ENCODE assay signal across 17 cellular contexts in the genomic region with DNA sequence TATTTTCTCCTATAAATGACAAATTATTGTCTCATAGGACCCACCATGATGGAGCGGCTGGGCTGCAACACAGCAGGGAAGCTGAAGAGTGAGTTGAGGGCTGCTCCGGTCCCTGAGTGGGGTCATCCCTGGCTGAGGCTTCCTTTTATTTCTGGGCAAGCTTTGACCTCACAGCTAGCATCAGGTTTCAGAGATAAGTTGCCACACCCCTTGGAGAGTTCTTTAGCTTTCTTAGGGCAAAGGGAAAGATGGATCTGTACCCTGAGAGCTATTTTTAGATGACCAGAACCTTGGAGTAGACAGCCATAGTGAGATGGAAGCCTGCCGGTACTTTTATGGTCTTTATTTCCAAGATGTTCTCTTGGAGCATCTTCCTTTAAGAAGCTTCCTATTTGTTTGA. TPM values are rescaled to one million over a fixed set of nuclear protein-coding genes. Genes with fewer than 3 reads are reported as not detected.
DNase-seq lines count a peak whose midpoint lies in the region; ATAC-seq and TF ChIP-seq lines count a peak whose summit lies in the region.
"Had no signal": no experiment of that assay in that cellular context is flagged by ENCODE, and none has a peak within 500 bp of the region (broad histone marks: within the 10 kb centered on the region; RNA-seq: fewer than 3 reads in every experiment).

No MANE protein-coding gene starts in this region.

- TF ChIP-seq CTCF in psoas muscle (IDR thresholded peaks at IDR 0.05) (no peak), ascending aorta (IDR thresholded peaks at IDR 0.05) (no peak), glutamatergic neuron (IDR thresholded peaks at IDR 0.05; ENCODE audit: partially characterized antibody, unreplicated experiment) (no peak)

- H3K4me1 ChIP-seq in psoas muscle = peaks cover 27% of the 10 kb centered on the region
- peaks cover 0 to 9% (median 5%) of the 10 kb centered on the region in 3 donors for H3K4me1 ChIP-seq in skeletal muscle tissue (ENCODE audit: control insufficient read depth in 3 of 3, insufficient read depth in 3 of 3, low read length in 3 of 3)
- H3K4me1 ChIP-seq in ascending aorta = no peaks in the 10 kb centered on the region
- H3K4me1 ChIP-seq: HAP-1 had no signal

- H3K36me3 Mint-ChIP-seq in glutamatergic neuron (ENCODE audit: unreplicated experiment) = no peaks in the 10 kb centered on the region
- H3K36me3 Mint-ChIP-seq: CD4-positive, alpha-beta memory T cell had no signal

- H3K36me3 ChIP-seq in psoas muscle (ENCODE audit: insufficient read depth in 1 of 2, low read depth in 1 of 2) = no peaks in the 10 kb centered on the region
- H3K36me3 ChIP-seq in skeletal muscle tissue (ENCODE audit: control insufficient read depth in 3 of 3, insufficient read depth in 3 of 3, low read length in 3 of 3) = peaks cover 0 to 6% (median 6%) of the 10 kb centered on the region in 3 donors
- no peaks in the 10 kb centered on the region for H3K36me3 ChIP-seq in ascending aorta
- H3K36me3 ChIP-seq: HAP-1 had no signal

- H3K9ac ChIP-seq in skeletal muscle tissue (ENCODE audit: low read depth in 1 of 3, low read length in 3 of 3) = peak overlapping the region; percentile 71 to 79 (median 73)

- DNase-seq in myocyte (ENCODE audit: low read depth) (peak; percentile 57), psoas muscle (no peak), NCI-H524 treated with DMSO at 0.1 percent for 48 hours (lab: John Stamatoyannopoulos, UW) (no peak), ascending aorta (ENCODE audit: low spot score in 2 of 2) (no peak), glutamatergic neuron (no peak)
- DNase-seq: C1 segment of cervical spinal cord; Calu3; CD4-positive, alpha-beta memory T cell; COR-L47; DND-41; GOT3; HFFc6 had no signal

- no peak overlapping the region for H3K4me3 Mint-ChIP-seq in glutamatergic neuron (ENCODE audit: unreplicated experiment)
- H3K4me3 Mint-ChIP-seq: CD4-positive, alpha-beta memory T cell; HFFc6 had no signal

- intact Hi-C loops in psoas muscle (cut with DNase I) (no loop called here), ascending aorta (cut with DNase I) (no loop called here)

- no peaks in the 10 kb centered on the region for H3K27me3 Mint-ChIP-seq in glutamatergic neuron (ENCODE audit: unreplicated experiment)

- WGBS in psoas muscle, 3 donors = 30 to 53% (median 51%) methylated on average over 3 of the region's 3 CpGs

- H3K27ac ChIP-seq in psoas muscle (peak overlapping the region; percentile 86), skeletal muscle tissue (ENCODE audit: low read depth, low read length) (peak overlapping the region; percentile 77), ascending aorta (no peak overlapping the region)

- no peak overlapping the region for H3K27ac Mint-ChIP-seq in glutamatergic neuron (ENCODE audit: unreplicated experiment)
- H3K27ac Mint-ChIP-seq: CD4-positive, alpha-beta memory T cell; HFFc6 had no signal

- no peaks in the 10 kb centered on the region for H3K9me3 ChIP-seq in psoas muscle
- no peaks in the 10 kb centered on the region for H3K9me3 ChIP-seq in skeletal muscle tissue (ENCODE audit: control insufficient read depth in 3 of 3, low read length in 3 of 3)
- no peaks in the 10 kb centered on the region for H3K9me3 ChIP-seq in ascending aorta
- H3K9me3 ChIP-seq: HAP-1 had no signal

- H3K9me3 Mint-ChIP-seq in glutamatergic neuron (ENCODE audit: unreplicated experiment) = no peaks in the 10 kb centered on the region
- H3K9me3 Mint-ChIP-seq: CD4-positive, alpha-beta memory T cell had no signal

- H3K4me3 ChIP-seq in psoas muscle = peak overlapping the region; percentile 62
- H3K4me3 ChIP-seq in skeletal muscle tissue (ENCODE audit: low read length in 3 of 3) = peak overlapping the region; percentile 63 to 77 (median 73)
- no peak overlapping the region for H3K4me3 ChIP-seq in ascending aorta
- H3K4me3 ChIP-seq: HAP-1 had no signal

- H3K27me3 ChIP-seq in psoas muscle (ENCODE audit: insufficient read depth in 3 of 3, low read length in 2 of 3) (no peaks in the 10 kb centered on the region), skeletal muscle tissue (ENCODE audit: control insufficient read depth in 3 of 3, insufficient read depth in 3 of 3, low read length in 3 of 3) (no peaks in the 10 kb centered on the region), ascending aorta (no peaks in the 10 kb centered on the region)

- peak; percentile 22 to 75 (median 69) for ATAC-seq in psoas muscle

- peaks cover 2% of the 10 kb centered on the region for H3K4me1 Mint-ChIP-seq in glutamatergic neuron (ENCODE audit: low read depth, unreplicated experiment)
- H3K4me1 Mint-ChIP-seq: CD4-positive, alpha-beta memory T cell had no signal

RNA-seq across cellular contexts. Expression of a gene that starts 11.5 kb away (rescaled TPM):
- 391 and 635 TPM in 2 replicates for total RNA-seq in myocyte
- 354 TPM for polyA plus RNA-seq in myocyte (2012)
- 1,000 to 10,000 TPM; 2,801 to 9,971 (median 3,746) TPM for total RNA-seq in psoas muscle
- polyA plus RNA-seq in psoas muscle = 1,000 to 10,000 TPM; 2,439 to 6,609 (median 5,589) TPM
- 6,507 TPM for total RNA-seq in skeletal muscle tissue
- not detected for total RNA-seq in ascending aorta
- not detected for total RNA-seq in glutamatergic neuron (ENCODE audit: unreplicated experiment)
- total RNA-seq: A172; A673; Calu3; CD4-positive, alpha-beta memory T cell; HFFc6 had no signal
- polyA plus RNA-seq: BJ; CD4-positive, alpha-beta memory T cell had no signal

Comparison
In these comparisons a context has a peak if more than half of its experiments do, and no peak if none do; other contexts are left out.
1. H3K27ac ChIP-seq: peak in psoas muscle (single experiment) and skeletal muscle tissue (single experiment); none in ascending aorta (0 of 2).
2. H3K4me3 ChIP-seq: peak in psoas muscle (single experiment) and skeletal muscle tissue (3 of 3); none in ascending aorta (0 of 2).
3. RNA of a gene that starts 11.5 kb away (total RNA-seq): 6,507 TPM in skeletal muscle tissue (single experiment), 2,801 to 9,971 TPM in psoas muscle and 391 to 635 TPM in myocyte; not detected in glutamatergic neuron (single experiment) and not detected in ascending aorta (single experiment); every median in the first group is over 100 times any median in the second.